Comparison of ENCODE assay signal across 9 cellular contexts in genomic region chr9:92463989-92464388, GRCh38. TPM values are rescaled to one million over a fixed set of nuclear protein-coding genes. Genes with fewer than 3 reads are reported as not detected.
DNase-seq lines count a peak whose midpoint lies in the region; FAIRE-seq and TF ChIP-seq lines count a peak whose summit lies in the region.
"Had no signal": no experiment of that assay in that cellular context is flagged by ENCODE, and none has a peak within 500 bp of the region (broad histone marks: within the 10 kb centered on the region; RNA-seq: fewer than 3 reads in every experiment).

No MANE protein-coding gene starts in this region.

- FAIRE-seq in urothelium cell line (lab: Jason Lieb, UNC): no peak
- FAIRE-seq: HTR-8/SVneo had no signal

- no peaks in the 10 kb centered on the region for H3K36me3 ChIP-seq in effector memory CD4-positive, alpha-beta T cell (ENCODE audit: control insufficient read depth, insufficient read depth, low read length)

- no peak for TF ChIP-seq CTCF in choroid plexus epithelial cell (conservative IDR thresholded peaks at IDR 0.05; ENCODE audit: low read depth, low read length)
- TF ChIP-seq CTCF in GM20000 (IDR thresholded peaks at IDR 0.05; ENCODE audit: extremely low read depth, missing control alignments): no peak

- no peaks in the 10 kb centered on the region for H3K27me3 ChIP-seq in effector memory CD4-positive, alpha-beta T cell (replicated peaks; ENCODE audit: control insufficient read depth, insufficient read depth, low read length, poor library complexity, severe bottlenecking)

- H3K4me1 ChIP-seq in effector memory CD4-positive, alpha-beta T cell (ENCODE audit: control insufficient read depth, insufficient read depth, low read length, poor library complexity, severe bottlenecking): no peaks in the 10 kb centered on the region

- DNase-seq in HT1080 (ENCODE audit: low read depth) (peak; percentile 76), choroid plexus epithelial cell (ENCODE audit: low read depth) (peak; percentile 87), kidney tubule cell (ENCODE audit: low spot score) (peak; percentile 79), urothelium cell line (ENCODE audit: low spot score) (peak; percentile 12), G401 (ENCODE audit: low spot score) (no peak), GM20000 (ENCODE audit: low spot score) (no peak)
- DNase-seq in effector memory CD4-positive, alpha-beta T cell: no peak
- DNase-seq: NCI-H187 treated with DMSO at 0.1 percent for 48 hours had no signal

- H3K9me3 ChIP-seq in effector memory CD4-positive, alpha-beta T cell (ENCODE audit: control insufficient read depth, low read length): no peaks in the 10 kb centered on the region

- no peak overlapping the region for H3K27ac ChIP-seq in effector memory CD4-positive, alpha-beta T cell (ENCODE audit: insufficient read depth, low read length, poor library complexity, severe bottlenecking)

- H3K4me3 ChIP-seq in choroid plexus epithelial cell (ENCODE audit: low read depth, low read length): no peak overlapping the region
- H3K4me3 ChIP-seq in effector memory CD4-positive, alpha-beta T cell (ENCODE audit: insufficient read depth, low read depth, low read length, poor library complexity, severe bottlenecking): no peak overlapping the region

- in situ Hi-C loops in G401 (cut with HindIII; ENCODE audit: low sequenced_read_pairs): no loop called here

RNA-seq across cellular contexts. Expression of gene ASPN, which starts 18.3 kb away (rescaled TPM):
- not detected in 2 replicates for total RNA-seq in HT1080 (2014; rRNA removed; shearing (Covaris generic))
- not detected in 2 replicates for polyA plus RNA-seq in HT1080 (2015; cell fraction: cytosol; rRNA removed)
- not detected in 2 replicates for polyA plus RNA-seq in HT1080 (2015; cell fraction: nucleus; rRNA removed)
- total RNA-seq in G401 (2014; rRNA removed; shearing (Covaris generic)): not detected in 2 replicates

RNA-seq across cellular contexts. Expression of gene OMD, which starts 39.7 kb away (rescaled TPM):
- not detected in 2 replicates for total RNA-seq in HT1080 (2014; rRNA removed; shearing (Covaris generic))
- not detected in 2 replicates for polyA plus RNA-seq in HT1080 (2015; cell fraction: cytosol; rRNA removed)
- not detected in 2 replicates for polyA plus RNA-seq in HT1080 (2015; cell fraction: nucleus; rRNA removed)
- not detected in 2 replicates for total RNA-seq in G401 (2014; rRNA removed; shearing (Covaris generic))

RNA-seq across cellular contexts. Expression of gene OGN, which starts 59.6 kb away (rescaled TPM):
- total RNA-seq in HT1080 (2014; rRNA removed; shearing (Covaris generic)): not detected in 2 replicates
- 0.08 TPM in 1 of 2 replicates, not detected in the other for polyA plus RNA-seq in HT1080 (2015; cell fraction: cytosol; rRNA removed)
- polyA plus RNA-seq in HT1080 (2015; cell fraction: nucleus; rRNA removed): not detected in 2 replicates
- total RNA-seq in G401 (2014; rRNA removed; shearing (Covaris generic)): not detected in 2 replicates

Comparison
In these comparisons a context has a peak if more than half of its experiments do, and no peak if none do; other contexts are left out.
1. DNase-seq: peak in HT1080 (single experiment), choroid plexus epithelial cell (single experiment), kidney tubule cell (single experiment) and urothelium cell line (single experiment); none in G401 (single experiment), GM20000 (single experiment) and effector memory CD4-positive, alpha-beta T cell (0 of 3).